In the genomic region with DNA sequence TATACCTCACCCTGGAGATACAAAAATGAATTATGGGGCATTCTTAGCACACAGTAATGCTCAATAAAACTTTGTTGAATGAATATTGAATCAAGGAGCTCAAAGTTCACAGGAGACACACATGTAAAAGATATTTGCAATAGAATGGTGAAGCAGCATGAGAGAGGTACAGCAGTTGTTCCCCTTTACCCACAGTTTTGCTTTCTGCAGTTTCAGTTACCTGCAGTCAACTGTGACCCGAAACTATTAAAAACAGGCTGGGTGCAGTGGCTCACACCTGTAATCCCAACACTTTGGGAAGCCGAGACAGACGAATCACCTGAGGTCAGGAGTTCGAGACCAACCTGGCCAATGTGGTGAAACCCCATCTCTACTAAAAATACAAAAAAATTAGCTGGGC, we compare ENCODE assay signal across 11 cellular contexts. TPM values are rescaled to one million over a fixed set of nuclear protein-coding genes. Genes with fewer than 3 reads are reported as not detected.
"Had no signal": no experiment of that assay in that cellular context is flagged by ENCODE, and none has a peak within 500 bp of the region (broad histone marks: within the 10 kb centered on the region; RNA-seq: fewer than 3 reads in every experiment).

No MANE protein-coding gene starts in this region.

- H3K4me3 ChIP-seq: GM23248, HAP-1 had no signal

- H3K4me1 Mint-ChIP-seq: IgD-negative memory B cell had no signal

- H3K4me3 Mint-ChIP-seq: HFFc6, IgD-negative memory B cell had no signal

- ATAC-seq: HCT116 had no signal

- H3K9me3 ChIP-seq: HAP-1 had no signal

- H3K36me3 ChIP-seq: HAP-1 had no signal

- H3K9me3 Mint-ChIP-seq: HFFc6, IgD-negative memory B cell had no signal

- H3K27me3 Mint-ChIP-seq: IgD-negative memory B cell had no signal

- H3K27ac Mint-ChIP-seq: HFFc6, IgD-negative memory B cell had no signal

- H3K9ac ChIP-seq: GM23248, KMS-11 had no signal

- H2AFZ ChIP-seq: GM23248 had no signal

- H3K27ac ChIP-seq: GM23248, KMS-11 had no signal

- H3K4me1 ChIP-seq: HAP-1 had no signal

- H3K4me2 ChIP-seq: KMS-11 had no signal

- DNase-seq: GM23248, GOT3, H7, HFFc6, KBM-7 had no signal

RNA-seq across cellular contexts. Expression of a gene that starts 2.4 kb away (rescaled TPM):
- total RNA-seq: GM23248, H4, H7, HFFc6, HT-29 had no signal
- polyA plus RNA-seq: GM23248, IgD-negative memory B cell had no signal

RNA-seq across cellular contexts. Expression of a gene that starts 13.6 kb away (rescaled TPM):
- total RNA-seq: GM23248, H4, H7, HFFc6, HT-29 had no signal
- polyA plus RNA-seq: GM23248, IgD-negative memory B cell had no signal

RNA-seq across cellular contexts. Expression of a gene that starts 44.2 kb away (rescaled TPM):
- total RNA-seq: GM23248, H4, H7, HFFc6, HT-29 had no signal
- polyA plus RNA-seq: GM23248, IgD-negative memory B cell had no signal
